In genomic region chr10:3080608-3081007, GRCh38 we compare ENCODE assay signal across 19 cellular contexts. TPM values are rescaled to one million over a fixed set of nuclear protein-coding genes. Genes with fewer than 3 reads are reported as not detected.
A peak's percentile ranks its signal among the peaks of the same experiment; 100 is the strongest.
DNase-seq lines count a peak whose midpoint lies in the region; ATAC-seq, FAIRE-seq and TF ChIP-seq lines count a peak whose summit lies in the region.
"Had no signal": no experiment of that assay in that cellular context is flagged by ENCODE, and none has a peak within 500 bp of the region (broad histone marks: within the 10 kb centered on the region; RNA-seq: fewer than 3 reads in every experiment).

No MANE protein-coding gene starts in this region.

- H2BK120ac ChIP-seq in H9 (ENCODE audit: low read depth, low read length, poor library complexity, severe bottlenecking): no peak overlapping the region

- H3K23me2 ChIP-seq in H9 (ENCODE audit: insufficient read length, low read depth, low read length, poor library complexity, severe bottlenecking): no peaks in the 10 kb centered on the region

- no peak overlapping the region for H4K5ac ChIP-seq in H9 (ENCODE audit: insufficient read length, low read depth, low read length)

- H3K27me3 ChIP-seq in H9 (ENCODE audit: insufficient read depth, low read length) (no peaks in the 10 kb centered on the region), Panc1 (ENCODE audit: control insufficient read depth, insufficient read depth, low read length) (no peaks in the 10 kb centered on the region), ascending aorta (no peaks in the 10 kb centered on the region)
- H3K27me3 ChIP-seq: BLaER1 had no signal

- TF ChIP-seq POLR2A in A549 (IDR thresholded peaks at IDR 0.05; ENCODE audit: low read length): no peak

- BruUV-seq in Panc1 (replicated peaks; lab: Mats Ljungman, UMichigan): no TSS peak

- no peak overlapping the region for H3T11ph ChIP-seq in H9 (ENCODE audit: low read length)

- WGBS in A549 (ENCODE audit: missing lambda C conversion rate): 35% methylated on average over 7 of the region's 7 CpGs
- WGBS in H9 (ENCODE audit: extremely low coverage, insufficient read length, low lambda C conversion rate): no CpG with 5 or more reads among the region's 7 CpGs

- H3K14ac ChIP-seq in H9 (ENCODE audit: insufficient read depth, low read length): no peak overlapping the region

- POLR2A ChIA-PET in A549 (lab: Yijun Ruan, JAX) (interaction anchor here (1.4 to 2.0 kb wide), 2 partner anchors 10 to 15 kb away, joined by 7 to 9 read pairs; no protein-coding TSS in a partner anchor), Panc1 (lab: Charles Lee) (no interaction called here)

- peak overlapping the region in 2 of 3 experiments; percentile 4 to 10; a peak in 1 of 7 replicates for H3K27ac Mint-ChIP-seq in H9
- H3K27ac Mint-ChIP-seq: progenitor cell of endocrine pancreas had no signal

- no peak overlapping the region for H3K18ac ChIP-seq in H9 (ENCODE audit: insufficient read length, low read depth, low read length)

- peaks cover 10% of the 10 kb centered on the region; the same call in 1 of the 2 replicates for H3K79me2 ChIP-seq in H9 (ENCODE audit: insufficient read depth, low read length)

- ATAC-seq in A549 (peak; percentile 55 to 58), Panc1 (peak; percentile 45; the same call in 1 of the 2 replicates), HG03135 (IDR thresholded peaks at IDR 0.05; ENCODE audit: unreplicated experiment) (no peak), GM21825 (IDR thresholded peaks at IDR 0.05; ENCODE audit: unreplicated experiment) (no peak)
- ATAC-seq: T-cell had no signal

- peaks cover 33 to 44% of the 10 kb centered on the region in 2 experiments for H3K4me1 Mint-ChIP-seq in H9

- H3K36me3 ChIP-seq in Panc1 (ENCODE audit: control insufficient read depth, insufficient read depth, low read length): no peaks in the 10 kb centered on the region
- H3K36me3 ChIP-seq in ascending aorta: peaks cover 6 to 8% of the 10 kb centered on the region in 2 donors

- intact Hi-C loops in Panc1 (cut with micrococcal nuclease; ENCODE audit: unreplicated experiment): no loop called here
- intact Hi-C loops in ascending aorta (cut with DNase I): no loop called here

- peaks cover 10% of the 10 kb centered on the region for H3K79me1 ChIP-seq in H9 (ENCODE audit: insufficient read depth, low read depth, low read length, poor library complexity, severe bottlenecking)

- DNase-seq in A549 (ENCODE audit: low read depth in 1 of 2, low spot score in 1 of 2): peak in 1 of 2 experiments; percentile 60
- DNase-seq in H9: no peak
- no peak for DNase-seq in Panc1 (ENCODE audit: low read depth, low spot score)
- no peak for DNase-seq in fibroblast of the aortic adventitia (ENCODE audit: low read depth)
- no peak for DNase-seq in ascending aorta (ENCODE audit: low spot score in 2 of 2)
- DNase-seq in SHP77 treated with DMSO at 0.1 percent for 48 hours (lab: John Stamatoyannopoulos, UW): no peak
- DNase-seq: activated CD4-positive, alpha-beta T cell treated with anti-CD3 and anti-CD28 coated beads, Interleukin-2, amount 50 U/mL, for 48 hours; activated naive CD4-positive, alpha-beta T cell treated with Interleukin-2 at 50 U/mL for 16 hours; immature natural killer cell; mucosa of descending colon; NCI-H1436 treated with DMSO at 0.1 percent for 48 hours; stimulated activated CD4-positive, alpha-beta T cell treated with anti-CD3 and anti-CD28 coated beads, Interleukin-4, amount 100 ng/mL, for 4 hours; stimulated activated naive CD4-positive, alpha-beta T cell; T-cell had no signal

- no peaks in the 10 kb centered on the region for H3K27me3 Mint-ChIP-seq in H9 (ENCODE audit: low read depth)
- H3K27me3 Mint-ChIP-seq: T-cell had no signal

- H3K23ac ChIP-seq in H9 (ENCODE audit: insufficient read length, low read depth, low read length): no peak overlapping the region

- no peak for FAIRE-seq in A549 (lab: Jason Lieb, UNC)

- H3K4me2 ChIP-seq in A549 (peak overlapping the region; percentile 20), H9 (ENCODE audit: insufficient read depth, insufficient read length, low read length) (no peak overlapping the region)

- H3K9ac ChIP-seq in H9 (ENCODE audit: extremely low read depth, insufficient read length, low read length): no peak overlapping the region
- H3K9ac ChIP-seq: BLaER1 had no signal

- H2BK15ac ChIP-seq in H9 (ENCODE audit: low read depth, low read length): no peak overlapping the region

- CTCF ChIA-PET in A549 (lab: Yijun Ruan, JAX) (interaction anchor here (0.9 to 3.6 kb wide), 7 partner anchors 10 to 1690 kb away, joined by 3 to 17 read pairs (median 4); no protein-coding TSS in a partner anchor), Panc1 (lab: Charles Lee) (interaction anchor here (0.5 to 1.5 kb wide), 2 partner anchors 9 to 432 kb away, joined by 5 to 6 read pairs; no protein-coding TSS in a partner anchor)

- H4K20me1 ChIP-seq in H9 (ENCODE audit: control insufficient read depth, insufficient read depth, insufficient read length): no peaks in the 10 kb centered on the region

- no peak overlapping the region for H2AFZ ChIP-seq in H9 (ENCODE audit: low read length)

- in situ Hi-C loops in Panc1 (cut with HindIII; ENCODE audit: low pct_unique_long_range_greater_than_20kb, low sequenced_read_pairs): no loop called here

- H2BK20ac ChIP-seq in H9 (ENCODE audit: low read depth, low read length, poor library complexity, severe bottlenecking): no peak overlapping the region

- peaks cover 82% of the 10 kb centered on the region for H3K4me1 ChIP-seq in A549
- peaks cover 12% of the 10 kb centered on the region for H3K4me1 ChIP-seq in H9 (ENCODE audit: insufficient read depth, low read length)
- peaks cover 42% of the 10 kb centered on the region for H3K4me1 ChIP-seq in Panc1 (ENCODE audit: control insufficient read depth, insufficient read depth, low read length)
- H3K4me1 ChIP-seq in ascending aorta: no peaks in the 10 kb centered on the region

- H4K8ac ChIP-seq in H9 (replicated peaks; ENCODE audit: insufficient read length, low read depth, low read length): no peak overlapping the region

- no peak overlapping the region for H2AK5ac ChIP-seq in H9 (ENCODE audit: insufficient read length, low read length)

- no peak overlapping the region for H3K56ac ChIP-seq in H9 (ENCODE audit: insufficient read length, low read depth, low read length)

- H4K91ac ChIP-seq in H9 (ENCODE audit: insufficient read length, low read depth, low read length): no peak overlapping the region

- H3K4me3 ChIP-seq in A549 (no peak overlapping the region), Panc1 (ENCODE audit: low read depth in 2 of 2, low read length in 2 of 2) (peak overlapping the region in 1 of 2 experiments; percentile 16; a peak in 1 of 4 replicates), fibroblast of the aortic adventitia (ENCODE audit: low read depth, low read length) (no peak overlapping the region), ascending aorta (no peak overlapping the region)
- H3K4me3 ChIP-seq: BLaER1, coronary artery, mucosa of descending colon had no signal

- H2BK12ac ChIP-seq in H9 (ENCODE audit: insufficient read length, low read depth, low read length): no peak overlapping the region

- peaks cover 14 to 45% (median 21%) of the 10 kb centered on the region in 3 experiments for H3K36me3 Mint-ChIP-seq in H9 (ENCODE audit: insufficient read depth in 1 of 3, low read depth in 3 of 3)

- H3K4me3 Mint-ChIP-seq in H9: no peak overlapping the region
- H3K4me3 Mint-ChIP-seq: immature natural killer cell, T-cell had no signal

- H3K27ac ChIP-seq in A549: peak overlapping the region; percentile 6 to 59; a peak in 4 of 6 replicates
- no peak overlapping the region for H3K27ac ChIP-seq in H9 (ENCODE audit: insufficient read length, low read depth, low read length)
- H3K27ac ChIP-seq in Panc1 (ENCODE audit: low read length): 0 out of 2 replicates have a peak overlapping the region, but pooled peaks have one; percentile 18
- H3K27ac ChIP-seq in ascending aorta: no peak overlapping the region
- H3K27ac ChIP-seq: BLaER1, coronary artery had no signal

- no peaks in the 10 kb centered on the region for H3K9me3 ChIP-seq in A549
- no peaks in the 10 kb centered on the region for H3K9me3 ChIP-seq in H9 (ENCODE audit: control insufficient read depth, low read depth, low read length)
- H3K9me3 ChIP-seq in Panc1 (ENCODE audit: control insufficient read depth, insufficient read depth, low read depth, low read length): no peaks in the 10 kb centered on the region
- H3K9me3 ChIP-seq in ascending aorta: no peaks in the 10 kb centered on the region
- H3K9me3 ChIP-seq: BLaER1, mucosa of descending colon had no signal

- 0 out of 5 replicates have a peak, but pooled peaks of 1 of the 2 experiments have one; percentile 12 for TF ChIP-seq RAD21 in A549 (conservative IDR thresholded peaks at IDR 0.05 in 1 of 2, IDR thresholded peaks at IDR 0.05 in 1 of 2)

- no peak for TF ChIP-seq CTCF in A549 (IDR thresholded peaks at IDR 0.05)
- TF ChIP-seq CTCF in H9 (conservative IDR thresholded peaks at IDR 0.05): no peak
- TF ChIP-seq CTCF in Panc1 (IDR thresholded peaks at IDR 0.05): no peak
- TF ChIP-seq CTCF in fibroblast of the aortic adventitia (IDR thresholded peaks at IDR 0.05; ENCODE audit: insufficient read depth, low read length): peak; percentile 18
- no peak for TF ChIP-seq CTCF in ascending aorta (IDR thresholded peaks at IDR 0.05)

- H2BK5ac ChIP-seq in H9 (ENCODE audit: insufficient read length, low read length): no peak overlapping the region

- H3K4ac ChIP-seq in H9 (ENCODE audit: low read depth, low read length): no peak overlapping the region

- no peaks in the 10 kb centered on the region for H3K9me3 Mint-ChIP-seq in H9
- H3K9me3 Mint-ChIP-seq: immature natural killer cell, T-cell had no signal

- TF ChIP-seq EP300 in A549 (IDR thresholded peaks at IDR 0.05): no peak

TF ChIP-seq in A549, 52 proteins besides CTCF, POLR2A, EP300 and RAD21:
- TF ChIP-seq BHLHE40 (IDR thresholded peaks at IDR 0.05; ENCODE audit: low read depth, low read length): no peak
- no peak for TF ChIP-seq CBX8 (IDR thresholded peaks at IDR 0.05)
- TF ChIP-seq POLR2AphosphoS2 (conservative IDR thresholded peaks at IDR 0.05; ENCODE audit: low read length): no peak
- 0 out of 2 replicates have a peak, but pooled peaks have one; percentile 8 for TF ChIP-seq GATA3 (IDR thresholded peaks at IDR 0.05; ENCODE audit: borderline replicate concordance)
- TF ChIP-seq RFX5 (IDR thresholded peaks at IDR 0.05): no peak
- no peak for TF ChIP-seq SMC3 (IDR thresholded peaks at IDR 0.05)

RNA-seq across cellular contexts. Expression of gene PFKP, which starts 13.3 kb away (rescaled TPM):
- 164 and 166 TPM in 2 replicates for polyA plus RNA-seq in A549 (2011; rRNA removed)
- 360 and 395 TPM in 2 replicates for polyA plus RNA-seq in A549 (2012; cell fraction: cytosol; rRNA removed)
- 741 and 798 TPM in 2 replicates for polyA plus RNA-seq in A549 (2012; cell fraction: nucleus; rRNA removed)
- polyA plus RNA-seq in A549 (2017; fragmentation: RNase III; extraction: RNeasy Plus Mini Kit Qiagen cat#74134 plus additional on column Dnase treatment): 273 to 329 TPM (median 279 TPM) in 3 replicates
- polyA minus RNA-seq in A549 (2011; rRNA and poly(A)+ RNA removed): 130 and 164 TPM in 2 replicates
- 145 and 148 TPM in 2 replicates for total RNA-seq in H9 (2021)
- 232 TPM for total RNA-seq in Panc1 (2021; ENCODE audit: unreplicated experiment)
- polyA plus RNA-seq in Panc1 (2012; ENCODE audit: insufficient read length): 436 TPM
- 39.1 and 111 TPM in 2 replicates for total RNA-seq in fibroblast of the aortic adventitia (ENCODE audit: low replicate concordance)
- total RNA-seq in ascending aorta: 197 TPM

Comparison
In these comparisons a context has a peak if more than half of its experiments do, and no peak if none do; other contexts are left out.
1. ATAC-seq: peak in A549 (2 of 2) and Panc1 (single experiment); none in HG03135 (single experiment) and GM21825 (single experiment).
2. H3K27ac ChIP-seq: peak in A549 (2 of 2) and Panc1 (single experiment); none in H9 (single experiment) and ascending aorta (0 of 2).